Comparison of ENCODE assay signal across 10 cellular contexts in the genomic region with DNA sequence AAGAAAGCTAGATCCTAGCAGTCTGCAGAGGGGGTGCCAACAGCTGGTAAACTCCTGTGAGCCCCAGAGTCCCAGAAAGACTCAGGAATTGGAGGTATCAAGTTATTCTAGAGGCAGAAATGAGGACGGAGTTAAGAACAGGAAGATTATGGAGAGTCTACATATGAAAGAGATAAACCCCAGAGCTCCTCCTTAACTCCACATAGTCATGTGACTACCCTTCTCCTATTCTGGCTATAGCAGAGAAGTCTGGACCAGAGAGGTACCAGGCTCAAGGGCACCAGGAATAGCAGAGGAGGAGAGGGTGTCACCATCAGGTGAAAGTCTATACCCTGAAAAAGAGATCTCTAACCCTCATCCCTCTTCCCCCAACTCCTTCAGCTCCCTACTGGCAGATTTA. TPM values are rescaled to one million over a fixed set of nuclear protein-coding genes. Genes with fewer than 3 reads are reported as not detected.
"Had no signal": no experiment of that assay in that cellular context is flagged by ENCODE, and none has a peak within 500 bp of the region (broad histone marks: within the 10 kb centered on the region; RNA-seq: fewer than 3 reads in every experiment).

No MANE protein-coding gene starts in this region.

- H3K9ac ChIP-seq: KMS-11 had no signal

- H3K27ac ChIP-seq: HL-60, KMS-11 had no signal

- ATAC-seq: HepG2 had no signal

- FAIRE-seq: HepG2, HTR-8/SVneo had no signal

- H3K4me3 Mint-ChIP-seq: IgD-negative memory B cell had no signal

- H3K9me3 Mint-ChIP-seq: IgD-negative memory B cell had no signal

- H3K36me3 Mint-ChIP-seq: IgD-negative memory B cell had no signal

- DNase-seq: IMR-90, Karpas-422, KBM-7, KG1 had no signal

- H3K27ac Mint-ChIP-seq: IgD-negative memory B cell had no signal

- H3K4me2 ChIP-seq: KMS-11 had no signal

RNA-seq across cellular contexts. Expression of gene SCUBE2, which starts 29.6 kb away (rescaled TPM):
- total RNA-seq: HepG2, HT-29 had no signal
- polyA plus RNA-seq: IgD-negative memory B cell had no signal

RNA-seq across cellular contexts. Expression of gene NRIP3, which starts 58.0 kb away (rescaled TPM):
- total RNA-seq: HT-29 had no signal
- polyA plus RNA-seq: IgD-negative memory B cell had no signal
